ENCODE assay signal across 16 cellular contexts in the genomic region with DNA sequence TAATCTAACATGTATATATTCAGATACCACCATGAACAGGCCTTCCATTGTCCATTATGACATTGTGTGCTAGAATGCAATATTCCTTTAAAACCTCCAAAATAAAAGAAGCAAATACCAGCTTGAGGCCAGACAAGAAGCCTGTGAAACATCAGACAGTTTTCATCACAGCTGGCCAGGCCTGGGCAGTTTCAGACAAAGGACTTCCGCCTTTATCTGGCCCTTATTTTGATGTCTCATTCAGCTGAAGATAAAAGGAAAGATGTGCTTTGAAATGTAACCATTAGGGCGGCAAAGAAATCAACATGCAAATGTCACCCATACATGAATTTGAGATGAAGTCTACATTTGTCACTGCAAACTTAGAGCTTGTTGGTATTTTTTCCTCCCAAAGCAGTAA.
DNase-seq lines count a peak whose midpoint lies in the region; ATAC-seq and TF ChIP-seq lines count a peak whose summit lies in the region.
"Had no signal": no experiment of that assay in that cellular context is flagged by ENCODE, and none has a peak within 500 bp of the region (broad histone marks: within the 10 kb centered on the region; RNA-seq: fewer than 3 reads in every experiment).

No MANE protein-coding gene starts in this region.

- H3K4me2 ChIP-seq in mesendoderm (ENCODE audit: low read length): no peak overlapping the region

- ATAC-seq in HG02678 (IDR thresholded peaks at IDR 0.05; ENCODE audit: unreplicated experiment): no peak
- no peak for ATAC-seq in GM18870 (IDR thresholded peaks at IDR 0.05; ENCODE audit: unreplicated experiment)
- ATAC-seq: gastroesophageal sphincter, K562, right lobe of liver had no signal

- no peaks in the 10 kb centered on the region for H3K79me2 ChIP-seq in mesendoderm (ENCODE audit: control insufficient read depth, insufficient read depth, low read length)

- no CpG with 5 or more reads among the region's 2 CpGs for WGBS in mesendoderm (ENCODE audit: extremely low coverage, insufficient coverage, low lambda C conversion rate)

- H3K18ac ChIP-seq in mesendoderm (ENCODE audit: low read length): no peak overlapping the region

- no peak overlapping the region for H4K5ac ChIP-seq in mesendoderm (ENCODE audit: low read length)

- no peak overlapping the region for H3K9ac ChIP-seq in mesendoderm (ENCODE audit: low read length)

- no peak overlapping the region for H3K4ac ChIP-seq in mesendoderm (ENCODE audit: low read depth, low read length)

- H4K8ac ChIP-seq in mesendoderm (ENCODE audit: low read depth, low read length): no peak overlapping the region

- no peak overlapping the region for H2BK120ac ChIP-seq in mesendoderm (ENCODE audit: low read depth, low read length)

- H2AK5ac ChIP-seq in mesendoderm (ENCODE audit: low read length): no peak overlapping the region

- no peak overlapping the region for H3K23ac ChIP-seq in mesendoderm (ENCODE audit: low read length)

- H2BK15ac ChIP-seq in mesendoderm (replicated peaks; ENCODE audit: low read depth): no peak overlapping the region

- H3K36me3 ChIP-seq in mesendoderm (ENCODE audit: control insufficient read depth, insufficient read depth, low read length): no peaks in the 10 kb centered on the region
- H3K36me3 ChIP-seq: gastroesophageal sphincter, right lobe of liver, transverse colon had no signal

- H3K4me3 ChIP-seq in choroid plexus epithelial cell (ENCODE audit: low read depth, low read length): no peak overlapping the region
- H3K4me3 ChIP-seq in mesendoderm (ENCODE audit: low read length): no peak overlapping the region
- H3K4me3 ChIP-seq: gastroesophageal sphincter, K562, right lobe of liver, transverse colon had no signal

- TF ChIP-seq CTCF in choroid plexus epithelial cell (conservative IDR thresholded peaks at IDR 0.05; ENCODE audit: low read depth, low read length): no peak

- H3K27ac ChIP-seq in mesendoderm (ENCODE audit: low read depth, low read length): no peak overlapping the region
- H3K27ac ChIP-seq: gastroesophageal sphincter, right lobe of liver, transverse colon had no signal

- H3K79me1 ChIP-seq in mesendoderm (ENCODE audit: low read length): no peaks in the 10 kb centered on the region

- H3K4me1 ChIP-seq in mesendoderm (ENCODE audit: control insufficient read depth, low read depth, low read length): no peaks in the 10 kb centered on the region
- H3K4me1 ChIP-seq: gastroesophageal sphincter, right lobe of liver, transverse colon had no signal

- DNase-seq in DMS153 treated with DMSO at 0.1 percent for 48 hours (lab: John Stamatoyannopoulos, UW; ENCODE audit: unreplicated experiment) (peak; percentile 73), NCI-H146 (lab: John Stamatoyannopoulos, UW) (peak; percentile 90), choroid plexus epithelial cell (ENCODE audit: low read depth) (peak; percentile 83), mesendoderm (peak; percentile 73), mesenteric fat pad (ENCODE audit: low spot score) (no peak), midbrain (lab: John Stamatoyannopoulos, UW) (no peak)
- DNase-seq: activated CD4-positive, CD25-positive, alpha-beta regulatory T cell treated with anti-CD3 and anti-CD28 coated beads, Interleukin-2, amount 50 U/mL, for 72 hours; GOT3; NCI-H2227 treated with DMSO at 0.1 percent for 48 hours; right lobe of liver; SHP77 treated with DMSO at 0.1 percent for 48 hours; transverse colon had no signal

- no peak overlapping the region for H3K56ac ChIP-seq in mesendoderm (ENCODE audit: low read length)

- H3K27me3 ChIP-seq in mesendoderm (ENCODE audit: insufficient read depth, low read length, poor library complexity): no peaks in the 10 kb centered on the region
- H3K27me3 ChIP-seq: gastroesophageal sphincter, right lobe of liver, transverse colon had no signal

- no peak overlapping the region for H2BK5ac ChIP-seq in mesendoderm (ENCODE audit: low read length)

Comparison
In these comparisons a context has a peak if more than half of its experiments do, and no peak if none do; other contexts are left out.
1. DNase-seq: peak in DMS153 treated with DMSO at 0.1 percent for 48 hours (single experiment), NCI-H146 (single experiment), choroid plexus epithelial cell (single experiment) and mesendoderm (single experiment); none in mesenteric fat pad (single experiment) and midbrain (single experiment).